Comparison of ENCODE assay signal across 16 cellular contexts in the genomic region with DNA sequence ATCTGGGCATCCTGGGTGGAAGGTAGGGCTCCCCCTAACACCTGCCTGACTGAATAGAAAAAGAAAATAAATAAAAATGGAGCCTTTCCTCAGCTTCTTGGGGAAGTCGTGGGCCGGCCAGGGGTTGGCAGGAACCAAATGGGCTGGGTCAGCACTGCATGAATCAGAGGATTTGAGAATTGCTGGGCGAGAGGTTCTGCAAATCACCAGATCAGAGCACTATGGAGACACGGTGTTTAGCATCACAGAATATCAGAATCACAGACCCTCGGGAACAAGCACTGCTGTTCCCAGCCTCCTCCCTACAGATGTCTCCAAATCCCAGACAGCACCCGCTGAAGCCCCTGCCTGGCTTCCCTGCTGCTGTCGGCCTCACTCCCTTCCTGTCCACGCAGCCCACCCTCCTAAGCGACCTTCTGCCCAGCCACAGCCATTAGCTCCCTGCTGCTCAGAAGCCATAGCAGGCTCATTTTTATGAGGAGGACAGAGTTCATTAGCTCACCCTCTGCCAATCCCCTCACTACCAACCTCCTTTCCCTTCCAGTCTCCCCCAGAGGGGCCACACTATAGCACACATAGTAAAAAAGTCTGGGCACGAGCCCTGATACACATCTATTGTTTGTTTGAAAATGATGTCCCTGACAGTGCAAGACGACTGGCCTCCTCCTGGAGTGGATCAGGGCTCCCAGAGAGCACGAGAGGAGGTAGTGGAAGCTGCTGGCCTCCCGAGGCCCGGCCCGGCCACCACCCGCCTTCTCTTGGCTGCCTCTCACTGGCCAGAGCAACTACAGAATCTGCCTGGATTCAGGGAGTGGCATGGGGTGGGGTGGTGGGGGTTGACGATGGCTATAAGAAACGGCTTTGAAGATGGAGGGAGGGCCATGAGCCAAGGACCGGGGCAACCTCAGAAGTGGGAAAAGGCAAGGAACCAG.
DNase-seq lines count a peak whose midpoint lies in the region; ATAC-seq and TF ChIP-seq lines count a peak whose summit lies in the region.
"Had no signal": no experiment of that assay in that cellular context is flagged by ENCODE, and none has a peak within 500 bp of the region (broad histone marks: within the 10 kb centered on the region; RNA-seq: fewer than 3 reads in every experiment).

No MANE protein-coding gene starts in this region.

- whole genome bisulfite sequencing in heart left ventricle, 4 donors: 69 to 86% (median 74%) methylated on average over 19 of the region's 19 CpGs
- 76% methylated on average over 19 of the region's 19 CpGs for WGBS in hepatocyte (ENCODE audit: low lambda C conversion rate, missing lambda C conversion rate)

- no peaks in the 10 kb centered on the region for H3K36me3 Mint-ChIP-seq in T-helper 17 cell (ENCODE audit: low read depth)
- H3K36me3 Mint-ChIP-seq in stimulated activated memory B cell treated with anti-CD40 and anti-IgM and Interleukin-4, amounts not matched to agents 10 μg/mL and 1 μg/mL and 100 μg/mL, for 72 hours: no peaks in the 10 kb centered on the region

- no peak overlapping the region for H3K27ac ChIP-seq in heart left ventricle
- H3K27ac ChIP-seq in hepatocyte: no peak overlapping the region
- H3K27ac ChIP-seq: dorsolateral prefrontal cortex had no signal

- H3K4me1 Mint-ChIP-seq in T-helper 17 cell: peaks cover 46% of the 10 kb centered on the region
- peaks cover 25% of the 10 kb centered on the region for H3K4me1 Mint-ChIP-seq in stimulated activated memory B cell treated with anti-CD40 and anti-IgM and Interleukin-4, amounts not matched to agents 10 μg/mL and 1 μg/mL and 100 μg/mL, for 72 hours

- no peaks in the 10 kb centered on the region for H3K27me3 Mint-ChIP-seq in T-helper 17 cell
- H3K27me3 Mint-ChIP-seq in stimulated activated memory B cell treated with anti-CD40 and anti-IgM and Interleukin-4, amounts not matched to agents 10 μg/mL and 1 μg/mL and 100 μg/mL, for 72 hours: peaks cover 16% of the 10 kb centered on the region

- H3K4me3 Mint-ChIP-seq in T-helper 17 cell: peak overlapping the region; percentile 73
- H3K4me3 Mint-ChIP-seq in stimulated activated memory B cell treated with anti-CD40 and anti-IgM and Interleukin-4, amounts not matched to agents 10 μg/mL and 1 μg/mL and 100 μg/mL, for 72 hours: no peak overlapping the region

- H3K9me3 ChIP-seq in heart left ventricle: no peaks in the 10 kb centered on the region
- H3K9me3 ChIP-seq in T-helper 17 cell (ENCODE audit: control insufficient read depth, low read length, poor library complexity, severe bottlenecking): no peaks in the 10 kb centered on the region
- H3K9me3 ChIP-seq in hepatocyte (ENCODE audit: low read depth): no peaks in the 10 kb centered on the region

- no peaks in the 10 kb centered on the region for H3K9me3 Mint-ChIP-seq in stimulated activated memory B cell treated with anti-CD40 and anti-IgM and Interleukin-4, amounts not matched to agents 10 μg/mL and 1 μg/mL and 100 μg/mL, for 72 hours

- intact Hi-C loops in heart left ventricle (cut with DNase I): loop anchor here in 1 of 10 donors (10.0 kb wide), 1 partner anchor 304 kb away; a partner anchor contains a TSS
- intact Hi-C loops in Right ventricle myocardium inferior (cut with DNase I): loop anchor here (10.0 kb wide), 1 partner anchor 224 kb away; a partner anchor contains a TSS

- H3K4me1 ChIP-seq in heart left ventricle (peaks cover 0 to 19% (median 5%) of the 10 kb centered on the region in 12 donors), hepatocyte (ENCODE audit: insufficient read depth) (no peaks in the 10 kb centered on the region)

- H3K4me3 ChIP-seq in heart left ventricle (no peak overlapping the region), fibroblast of the aortic adventitia (ENCODE audit: low read depth, low read length) (no peak overlapping the region), hepatocyte (no peak overlapping the region)
- H3K4me3 ChIP-seq: dorsolateral prefrontal cortex had no signal

- H3K27ac Mint-ChIP-seq in T-helper 17 cell: peak overlapping the region; percentile 100
- H3K27ac Mint-ChIP-seq in stimulated activated memory B cell treated with anti-CD40 and anti-IgM and Interleukin-4, amounts not matched to agents 10 μg/mL and 1 μg/mL and 100 μg/mL, for 72 hours: peak overlapping the region; percentile 23
- H3K27ac Mint-ChIP-seq: progenitor cell of endocrine pancreas had no signal

- no peak overlapping the region for H2AFZ ChIP-seq in hepatocyte

- DNase-seq in heart left ventricle (peak in 3 of 5 donors; percentile 15 to 30 (median 23)), Right ventricle myocardium inferior (ENCODE audit: missing footprints) (no peak), T-helper 17 cell (no peak), fibroblast of the aortic adventitia (ENCODE audit: low read depth) (peak; percentile 51), NCI-H187 (lab: John Stamatoyannopoulos, UW) (no peak), hepatocyte (ENCODE audit: low spot score) (no peak)
- DNase-seq: activated CD8-positive, alpha-beta memory T cell treated with anti-CD3 and anti-CD28 coated beads for 24 hours; activated gamma-delta T cell; dorsolateral prefrontal cortex; hippocampal formation; left cardiac atrium; NCI-H1694; SIG-M5 had no signal

- no peak overlapping the region for H3K4me2 ChIP-seq in hepatocyte

- no peak for TF ChIP-seq CTCF in heart left ventricle (IDR thresholded peaks at IDR 0.05)
- TF ChIP-seq CTCF in fibroblast of the aortic adventitia (IDR thresholded peaks at IDR 0.05; ENCODE audit: insufficient read depth, low read length): no peak
- TF ChIP-seq CTCF in hepatocyte (IDR thresholded peaks at IDR 0.05; ENCODE audit: poor library complexity): no peak

- no peaks in the 10 kb centered on the region for H3K9me2 ChIP-seq in hepatocyte (replicated peaks; ENCODE audit: insufficient read depth)

- no peak for TF ChIP-seq POLR2A in heart left ventricle (IDR thresholded peaks at IDR 0.05)

- H3K27me3 ChIP-seq in heart left ventricle (no peaks in the 10 kb centered on the region), hepatocyte (no peaks in the 10 kb centered on the region)
- H3K27me3 ChIP-seq: dorsolateral prefrontal cortex had no signal

- H3K36me3 ChIP-seq in heart left ventricle: no peaks in the 10 kb centered on the region
- no peaks in the 10 kb centered on the region for H3K36me3 ChIP-seq in hepatocyte (replicated peaks; ENCODE audit: insufficient read depth, low read depth)

- ATAC-seq in heart left ventricle (no peak), Right ventricle myocardium inferior (no peak), T-helper 17 cell (no peak), GM21786 (IDR thresholded peaks at IDR 0.05; ENCODE audit: unreplicated experiment) (no peak)
- ATAC-seq in stimulated activated memory B cell treated with anti-CD40 and anti-IgM and Interleukin-4, amounts not matched to agents 10 μg/mL and 1 μg/mL and 100 μg/mL, for 72 hours: no peak

- no peaks in the 10 kb centered on the region for H4K20me1 ChIP-seq in hepatocyte (ENCODE audit: insufficient read depth, poor library complexity, severe bottlenecking)

- no peaks in the 10 kb centered on the region for H3K79me2 ChIP-seq in hepatocyte

Comparison
In these comparisons a context has a peak if more than half of its experiments do, and no peak if none do; other contexts are left out.
1. DNase-seq: peak in heart left ventricle (3 of 5) and fibroblast of the aortic adventitia (single experiment); none in Right ventricle myocardium inferior (single experiment), T-helper 17 cell (0 of 3), NCI-H187 (0 of 2) and hepatocyte (single experiment).